Comparison of ENCODE assay signal across 11 cellular contexts in the genomic region with DNA sequence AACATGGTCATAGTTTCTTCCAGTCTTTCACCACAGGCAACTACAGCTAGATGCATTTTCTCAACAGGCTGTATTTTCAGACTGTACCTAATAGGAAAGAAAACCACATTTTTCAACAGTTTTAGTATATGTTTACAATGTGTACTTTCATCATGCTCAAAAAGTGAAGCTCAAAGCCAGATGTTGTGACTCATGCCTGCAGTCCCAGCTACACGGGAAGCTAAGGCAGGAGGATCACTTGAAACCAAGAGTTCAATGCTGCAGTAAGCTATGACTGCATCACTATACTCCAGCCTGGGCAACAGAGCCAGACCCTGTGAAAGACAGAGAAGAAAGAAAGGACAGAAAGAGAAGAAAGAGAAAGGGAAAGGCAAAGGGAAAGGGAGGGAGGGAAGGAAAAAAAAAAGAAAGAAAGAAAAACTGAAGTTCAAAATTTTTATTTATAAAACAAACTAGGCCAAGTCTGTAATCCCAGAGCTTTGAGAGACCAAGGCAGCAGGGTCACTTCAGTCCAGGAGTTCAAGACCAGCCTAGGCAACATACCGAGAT. TPM values are rescaled to one million over a fixed set of nuclear protein-coding genes. Genes with fewer than 3 reads are reported as not detected.
DNase-seq lines count a peak whose midpoint lies in the region; ATAC-seq and TF ChIP-seq lines count a peak whose summit lies in the region.
"Had no signal": no experiment of that assay in that cellular context is flagged by ENCODE, and none has a peak within 500 bp of the region (broad histone marks: within the 10 kb centered on the region; RNA-seq: fewer than 3 reads in every experiment).

No MANE protein-coding gene starts in this region.

- no peak overlapping the region for H2AK5ac ChIP-seq in mesenchymal stem cell (ENCODE audit: low read length, severe bottlenecking)

- no peak overlapping the region for H2BK12ac ChIP-seq in mesenchymal stem cell (ENCODE audit: low read length in 2 of 2)

- H3K4me3 ChIP-seq in mesenchymal stem cell (ENCODE audit: insufficient read depth in 1 of 2, low read depth in 1 of 2, low read length in 2 of 2) (no peak overlapping the region), right lobe of liver (no peak overlapping the region)
- H3K4me3 ChIP-seq: thoracic aorta had no signal

- TF ChIP-seq CTCF in HFFc6 (IDR thresholded peaks at IDR 0.05): no peak
- TF ChIP-seq CTCF in right lobe of liver (IDR thresholded peaks at IDR 0.05): no peak

- no peaks in the 10 kb centered on the region for H3K4me1 ChIP-seq in mesenchymal stem cell (ENCODE audit: control insufficient read depth, insufficient read depth, low read depth, low read length)
- H3K4me1 ChIP-seq in right lobe of liver: no peaks in the 10 kb centered on the region

- H3K79me1 ChIP-seq in mesenchymal stem cell (replicated peaks; ENCODE audit: low read length, poor library complexity, severe bottlenecking): peaks cover 21% of the 10 kb centered on the region

- peak overlapping the region; percentile 79 for H3K27ac Mint-ChIP-seq in HFFc6
- H3K27ac Mint-ChIP-seq in activated naive CD8-positive, alpha-beta T cell treated with anti-CD3 and anti-CD28 coated beads, Interleukin-2, amount 50 U/mL, for 24 hours: peak overlapping the region; percentile 29

- TF ChIP-seq POLR2A in right lobe of liver (IDR thresholded peaks at IDR 0.05): no peak

- H2AFZ ChIP-seq in mesenchymal stem cell (ENCODE audit: low read depth, low read length): no peak overlapping the region

- H3K36me3 ChIP-seq in mesenchymal stem cell (ENCODE audit: control insufficient read depth in 1 of 2, insufficient read depth in 2 of 2, low read depth in 1 of 2, low read length in 2 of 2) (peaks cover 0 to 3% of the 10 kb centered on the region in 2 experiments), right lobe of liver (no peaks in the 10 kb centered on the region)
- H3K36me3 ChIP-seq: thoracic aorta had no signal

- H3K9ac ChIP-seq in mesenchymal stem cell (ENCODE audit: low read length): no peak overlapping the region

- H3K9me3 Mint-ChIP-seq in HFFc6: peaks cover 4% of the 10 kb centered on the region
- H3K9me3 Mint-ChIP-seq in activated naive CD8-positive, alpha-beta T cell treated with anti-CD3 and anti-CD28 coated beads, Interleukin-2, amount 50 U/mL, for 24 hours: peaks cover 2% of the 10 kb centered on the region

- no peak overlapping the region; the same call in 1 of the 2 replicates for H3K4me3 Mint-ChIP-seq in HFFc6
- no peak overlapping the region for H3K4me3 Mint-ChIP-seq in activated naive CD8-positive, alpha-beta T cell treated with anti-CD3 and anti-CD28 coated beads, Interleukin-2, amount 50 U/mL, for 24 hours

- H3K18ac ChIP-seq in mesenchymal stem cell (ENCODE audit: low read depth in 1 of 2, low read length in 2 of 2): peak overlapping the region; percentile 22 to 33

- intact Hi-C loops in right lobe of liver (cut with DNase I): no loop called here

- no peak overlapping the region for H3K27ac ChIP-seq in mesenchymal stem cell (ENCODE audit: low read length, poor library complexity, severe bottlenecking)
- no peak overlapping the region for H3K27ac ChIP-seq in right lobe of liver
- H3K27ac ChIP-seq: VCaP had no signal

- H3K9me3 ChIP-seq in mesenchymal stem cell (ENCODE audit: control insufficient read depth, low read length): no peaks in the 10 kb centered on the region
- no peaks in the 10 kb centered on the region for H3K9me3 ChIP-seq in right lobe of liver
- H3K9me3 ChIP-seq: thoracic aorta had no signal

- H3K36me3 Mint-ChIP-seq in HFFc6 (ENCODE audit: low read depth): peaks cover 13% of the 10 kb centered on the region
- H3K36me3 Mint-ChIP-seq in activated naive CD8-positive, alpha-beta T cell treated with anti-CD3 and anti-CD28 coated beads, Interleukin-2, amount 50 U/mL, for 24 hours (ENCODE audit: low read depth): peaks cover 37% of the 10 kb centered on the region

- peak; percentile 54 for ATAC-seq in activated naive CD8-positive, alpha-beta T cell treated with anti-CD3 and anti-CD28 coated beads, Interleukin-2, amount 50 U/mL, for 24 hours
- no peak for ATAC-seq in HG03039 (IDR thresholded peaks at IDR 0.05; ENCODE audit: unreplicated experiment)
- ATAC-seq in right lobe of liver: no peak
- no peak for ATAC-seq in HG03457 (IDR thresholded peaks at IDR 0.05; ENCODE audit: unreplicated experiment)
- ATAC-seq: Panc1 had no signal

- no peak overlapping the region for H3K4ac ChIP-seq in mesenchymal stem cell (ENCODE audit: low read depth in 1 of 2, low read length in 2 of 2)

- no peak overlapping the region for H2BK15ac ChIP-seq in mesenchymal stem cell (ENCODE audit: low read depth, poor library complexity, severe bottlenecking)

- no peak overlapping the region for H4K8ac ChIP-seq in mesenchymal stem cell (ENCODE audit: low read length)

- DNase-seq in AG20443 (ENCODE audit: low spot score) (peak; percentile 34), HFFc6 (peak; percentile 74), mesenchymal stem cell (peak; percentile 90), right lobe of liver (no peak)
- DNase-seq in activated naive CD8-positive, alpha-beta T cell treated with anti-CD3 and anti-CD28 coated beads, Interleukin-2, amount 50 U/mL, for 24 hours: no peak
- DNase-seq in activated effector memory CD4-positive, alpha-beta T cell treated with anti-CD3 and anti-CD28 coated beads, Interleukin-2, amount 50 U/mL, for 16 hours: no peak

- no peak overlapping the region for H4K91ac ChIP-seq in mesenchymal stem cell (ENCODE audit: low read length)

- H3K23ac ChIP-seq in mesenchymal stem cell (ENCODE audit: low read length in 2 of 2): no peak overlapping the region

- 0% methylated on average over 1 of the region's 2 CpGs for WGBS in mesenchymal stem cell
- WGBS in right lobe of liver (ENCODE audit: insufficient coverage, low coverage, low lambda C conversion rate, missing lambda C conversion rate): 79% methylated on average over 2 of the region's 2 CpGs

- no peak overlapping the region for H2BK120ac ChIP-seq in mesenchymal stem cell (ENCODE audit: low read depth, low read length)

- peaks cover 29% of the 10 kb centered on the region for H3K4me1 Mint-ChIP-seq in HFFc6 (ENCODE audit: low read depth)
- peaks cover 12% of the 10 kb centered on the region for H3K4me1 Mint-ChIP-seq in activated naive CD8-positive, alpha-beta T cell treated with anti-CD3 and anti-CD28 coated beads, Interleukin-2, amount 50 U/mL, for 24 hours

- H3K27me3 ChIP-seq in mesenchymal stem cell (ENCODE audit: control insufficient read depth in 1 of 2, insufficient read depth in 1 of 2, low read length in 2 of 2) (no peaks in the 10 kb centered on the region), right lobe of liver (no peaks in the 10 kb centered on the region)

- H3K14ac ChIP-seq in mesenchymal stem cell (ENCODE audit: low read length in 2 of 2): no peak overlapping the region

- H2BK5ac ChIP-seq in mesenchymal stem cell (ENCODE audit: low read depth, low read length, poor library complexity, severe bottlenecking): no peak overlapping the region

- no peaks in the 10 kb centered on the region; the same call in 1 of the 2 replicates for H3K27me3 Mint-ChIP-seq in HFFc6 (ENCODE audit: insufficient read depth)
- no peaks in the 10 kb centered on the region for H3K27me3 Mint-ChIP-seq in activated naive CD8-positive, alpha-beta T cell treated with anti-CD3 and anti-CD28 coated beads, Interleukin-2, amount 50 U/mL, for 24 hours

- no peak overlapping the region for H3K4me2 ChIP-seq in mesenchymal stem cell (ENCODE audit: low read length, poor library complexity, severe bottlenecking)

RNA-seq across cellular contexts. Expression of gene GXYLT1, which starts 25.5 kb away (rescaled TPM):
- total RNA-seq in HFFc6 (2021; fragmentation: NEBNext Ultra II Directional; extraction: Animal tissue kit (Norgen Biotek cat#: 25700)): 10 to 100 TPM; 11.2 to 14.1 (median 13.2) TPM
- 12.0 TPM for polyA plus RNA-seq in mesenchymal stem cell (2013, experiment 1 of 2)
- polyA plus RNA-seq in mesenchymal stem cell (2013, experiment 2 of 2): 13.0 TPM
- total RNA-seq in right lobe of liver: 10 to 100 TPM in 5 of 6 experiments, 1 to 10 TPM in 1; 9.3 to 13.8 (median 10.8) TPM

Comparison
In these comparisons a context has a peak if more than half of its experiments do, and no peak if none do; other contexts are left out.
1. DNase-seq: peak in AG20443 (single experiment), HFFc6 (single experiment) and mesenchymal stem cell (single experiment); none in activated naive CD8-positive, alpha-beta T cell treated with anti-CD3 and anti-CD28 coated beads, Interleukin-2, amount 50 U/mL, for 24 hours (single experiment), activated effector memory CD4-positive, alpha-beta T cell treated with anti-CD3 and anti-CD28 coated beads, Interleukin-2, amount 50 U/mL, for 16 hours (single experiment) and right lobe of liver (0 of 3).